In genomic region chr1:17089496-17089895, GRCh38 we compare ENCODE assay signal across 1 cellular context.
TF ChIP-seq lines count a peak whose summit lies in the region.

No MANE protein-coding gene starts in this region.

TF ChIP-seq in HepG2, 621 proteins besides CTCF, POLR2A, EP300 and RAD21:
- TF ChIP-seq CEBPG (CRISPR knock-in tag; IDR thresholded peaks at IDR 0.05) = no peak
- no peak for TF ChIP-seq ZNF546 (CRISPR knock-in tag; conservative IDR thresholded peaks at IDR 0.05)
- no peak for TF ChIP-seq ZNF281 (CRISPR knock-in tag; IDR thresholded peaks at IDR 0.05; ENCODE audit: borderline replicate concordance)
- no peak for TF ChIP-seq NFE2L1 (CRISPR knock-in tag; IDR thresholded peaks at IDR 0.05; ENCODE audit: borderline replicate concordance)
- no peak for TF ChIP-seq PAXIP1 (CRISPR knock-in tag; conservative IDR thresholded peaks at IDR 0.05)
- TF ChIP-seq EED (CRISPR knock-in tag; IDR thresholded peaks at IDR 0.05) = no peak
- no peak for TF ChIP-seq ZBTB2 (CRISPR knock-in tag; IDR thresholded peaks at IDR 0.05; ENCODE audit: low read depth)
- TF ChIP-seq HNF4A (CRISPR knock-in tag; IDR thresholded peaks at IDR 0.05) = no peak
- no peak for TF ChIP-seq PCBP1 (IDR thresholded peaks at IDR 0.05; ENCODE audit: borderline replicate concordance, low read depth, low read length)
- no peak for TF ChIP-seq TIGD3 (CRISPR knock-in tag; IDR thresholded peaks at IDR 0.05; ENCODE audit: borderline replicate concordance)
